ENCODE assay signal across 8 cellular contexts in the genomic region with DNA sequence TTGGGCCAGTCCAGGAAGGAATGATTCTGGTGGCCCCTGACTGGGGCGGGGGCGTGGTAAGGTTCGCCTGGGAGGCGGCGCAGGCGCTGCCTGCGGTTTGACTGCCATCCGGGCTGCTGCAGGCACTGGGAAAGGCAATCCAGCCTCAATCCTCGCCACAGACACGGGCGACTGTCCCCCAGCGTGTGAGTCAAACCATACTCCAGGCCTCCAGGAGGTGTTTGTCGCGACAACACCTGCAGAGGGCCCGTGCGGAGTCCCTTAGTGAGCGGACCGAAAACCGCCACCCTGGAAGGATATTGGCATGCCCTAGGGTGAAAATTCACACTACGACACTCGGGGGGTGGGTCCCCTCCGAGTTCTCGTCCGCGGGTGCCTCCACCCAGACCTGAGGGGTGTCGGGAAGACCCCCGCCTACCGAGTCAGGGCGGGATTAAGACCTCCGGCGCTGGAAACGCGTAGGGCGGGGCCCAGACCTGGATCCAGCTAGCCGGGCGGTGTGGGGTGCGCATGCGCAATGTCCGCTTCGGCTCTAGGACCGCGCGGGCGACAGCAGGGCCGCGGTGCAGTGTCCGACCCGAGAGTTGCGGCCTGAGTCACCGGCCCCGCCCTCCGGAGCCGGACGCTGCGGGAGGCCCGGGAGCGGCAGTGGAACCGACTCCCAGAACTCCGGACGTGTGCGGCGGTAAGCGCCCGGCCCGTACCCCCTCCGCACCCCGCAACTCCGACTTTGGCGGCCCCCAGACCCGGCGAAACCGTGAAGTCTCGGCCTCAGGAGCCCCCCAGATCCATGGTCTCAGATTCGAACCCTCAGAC. TPM values are rescaled to one million over a fixed set of nuclear protein-coding genes. Genes with fewer than 3 reads are reported as not detected.
A peak's percentile ranks its signal among the peaks of the same experiment; 100 is the strongest.
DNase-seq lines count a peak whose midpoint lies in the region; ATAC-seq lines count a peak whose summit lies in the region.

A gene (plus strand): TSS at position 594 of the 816 bp plus-strand sequence. CDS start 946 bp downstream, outside the sequence.

- no peak within 1 kb of the TSS for H2BK15ac ChIP-seq in mesendoderm (replicated peaks; ENCODE audit: low read depth)

- H3K9me3 Mint-ChIP-seq in effector memory CD8-positive, alpha-beta T cell, result no peaks in the 10 kb centered on the region

- H3K4ac ChIP-seq in mesendoderm (ENCODE audit: low read depth, low read length), result peak within 1 kb of the TSS; percentile 98

- H3K23ac ChIP-seq in mesendoderm (ENCODE audit: low read length), result peak within 1 kb of the TSS; percentile 15

- H4K8ac ChIP-seq in mesendoderm (ENCODE audit: low read depth, low read length), result no peak within 1 kb of the TSS

- no CpG with 5 or more reads among the region's 74 CpGs for WGBS in mesendoderm (ENCODE audit: extremely low coverage, insufficient coverage, low lambda C conversion rate)

- H3K18ac ChIP-seq in mesendoderm (ENCODE audit: low read length), result peak within 1 kb of the TSS; percentile 95

- H3K79me1 ChIP-seq in mesendoderm (ENCODE audit: low read length), result peaks cover 12% of the 10 kb centered on the region

- peaks cover 18 to 23% of the 10 kb centered on the region in 2 donors for H3K4me1 Mint-ChIP-seq in effector memory CD8-positive, alpha-beta T cell (ENCODE audit: low read depth in 2 of 2)

- H3K9ac ChIP-seq in mesendoderm (ENCODE audit: low read length), result peak within 1 kb of the TSS; percentile 97

- H3K79me2 ChIP-seq in mesendoderm (ENCODE audit: control insufficient read depth, insufficient read depth, low read length), result peaks cover 13% of the 10 kb centered on the region

- H2AK5ac ChIP-seq in mesendoderm (ENCODE audit: low read length), result peak within 1 kb of the TSS; percentile 84

- peak within 1 kb of the TSS; percentile 96 to 97 for H3K4me3 Mint-ChIP-seq in effector memory CD8-positive, alpha-beta T cell

- H3K56ac ChIP-seq in mesendoderm (ENCODE audit: low read length), result peak within 1 kb of the TSS; percentile 99

- H3K36me3 ChIP-seq in mesendoderm (ENCODE audit: control insufficient read depth, insufficient read depth, low read length), result peaks cover 10% of the 10 kb centered on the region

- peak; percentile 80 for ATAC-seq in GM19467 (IDR thresholded peaks at IDR 0.05; ENCODE audit: unreplicated experiment)
- ATAC-seq in effector memory CD8-positive, alpha-beta T cell (replicated peaks), result peak; percentile 72

- H3K4me3 ChIP-seq in mesendoderm (ENCODE audit: low read length), result peak within 1 kb of the TSS; percentile 80

- no peak within 1 kb of the TSS for H4K5ac ChIP-seq in mesendoderm (ENCODE audit: low read length)

- H3K4me1 ChIP-seq in mesendoderm (ENCODE audit: control insufficient read depth, low read depth, low read length), result peaks cover 3% of the 10 kb centered on the region

- peak within 1 kb of the TSS; percentile 74 for H3K4me2 ChIP-seq in mesendoderm (ENCODE audit: low read length)

- no peaks in the 10 kb centered on the region for H3K27me3 ChIP-seq in mesendoderm (ENCODE audit: insufficient read depth, low read length, poor library complexity)

- H2BK120ac ChIP-seq in mesendoderm (ENCODE audit: low read depth, low read length), result peak within 1 kb of the TSS; percentile 88

- H3K36me3 Mint-ChIP-seq in effector memory CD8-positive, alpha-beta T cell (ENCODE audit: insufficient read depth), result peaks cover 50% of the 10 kb centered on the region

- peak within 1 kb of the TSS; percentile 87 to 91 for H3K27ac Mint-ChIP-seq in effector memory CD8-positive, alpha-beta T cell

- H3K27ac ChIP-seq in mesendoderm (ENCODE audit: low read depth, low read length), result peak within 1 kb of the TSS; percentile 82

- H2BK5ac ChIP-seq in mesendoderm (ENCODE audit: low read length), result peak within 1 kb of the TSS; percentile 57

- H3K27me3 Mint-ChIP-seq in effector memory CD8-positive, alpha-beta T cell, result no peaks in the 10 kb centered on the region

- DNase-seq in COLO668 (lab: John Stamatoyannopoulos, UW; ENCODE audit: unreplicated experiment) (peak; percentile 97), HS-27A (ENCODE audit: low read depth) (peak; percentile 99), NK-92 (lab: John Stamatoyannopoulos, UW; ENCODE audit: unreplicated experiment) (peak; percentile 63), mesendoderm (peak; percentile 98)
- DNase-seq in activated CD8-positive, alpha-beta memory T cell treated with anti-CD3 and anti-CD28 coated beads for 24 hours, result peak; percentile 96
- DNase-seq in effector memory CD8-positive, alpha-beta T cell, result peak; percentile 83 to 87 (median 86)
- peak; percentile 86 for DNase-seq in stimulated activated CD8-positive, alpha-beta memory T cell treated with anti-CD3 and anti-CD28 coated beads, Interleukin-15, amount 100 ng/mL, for 1 hour (ENCODE audit: low read depth)

RNA-seq across cellular contexts. Expression of the gene that starts here (rescaled TPM):
- 487 TPM for polyA plus RNA-seq in mesendoderm (2013, experiment 1 of 2)
- 492 TPM for polyA plus RNA-seq in mesendoderm (2013, experiment 2 of 2)

Comparison
In these comparisons a context has a peak if more than half of its experiments do, and no peak if none do; other contexts are left out.
1. Peak in every context shown above with its lines: DNase-seq, ATAC-seq, H3K4me3 ChIP-seq and H3K27ac ChIP-seq.